9 cellular contexts compared by ENCODE assay signal in the genomic region with DNA sequence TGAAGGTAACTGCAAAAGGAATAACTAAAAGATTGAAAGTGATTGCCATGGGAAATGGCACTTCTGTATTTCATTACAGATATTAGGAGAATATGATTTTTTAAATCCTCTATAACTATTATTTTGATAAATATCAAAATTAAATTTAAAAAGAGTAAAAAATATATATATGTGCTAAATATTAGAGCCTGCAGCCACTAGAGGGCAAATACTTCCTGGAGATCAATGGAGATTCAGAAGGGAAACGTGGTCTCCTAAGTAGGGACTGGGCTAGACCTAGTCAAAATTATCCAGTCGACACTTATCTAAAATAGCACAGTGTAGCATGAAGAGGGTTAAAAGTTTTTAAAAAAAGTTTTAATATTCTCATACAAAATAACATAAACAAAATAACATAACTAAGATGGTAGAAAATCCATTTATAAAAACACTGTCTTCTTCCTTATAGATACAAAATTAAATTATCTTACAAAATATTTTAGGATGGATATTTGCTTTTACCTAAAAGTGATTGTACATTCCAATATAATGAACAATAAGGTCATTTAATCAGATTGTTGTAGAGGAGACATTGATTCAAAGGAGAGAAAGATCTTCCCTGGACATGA.
A peak's percentile ranks its signal among the peaks of the same experiment; 100 is the strongest.
DNase-seq lines count a peak whose midpoint lies in the region; ATAC-seq and TF ChIP-seq lines count a peak whose summit lies in the region.
"Had no signal": no experiment of that assay in that cellular context is flagged by ENCODE, and none has a peak within 500 bp of the region (broad histone marks: within the 10 kb centered on the region; RNA-seq: fewer than 3 reads in every experiment).

No MANE protein-coding gene starts in this region.

- H3K9me3 ChIP-seq in adipocyte (ENCODE audit: control insufficient read depth, low read length) (no peaks in the 10 kb centered on the region), right lobe of liver (no peaks in the 10 kb centered on the region)

- WGBS in right lobe of liver (ENCODE audit: insufficient coverage, low coverage, low lambda C conversion rate, missing lambda C conversion rate): 15% methylated on average over 2 of the region's 2 CpGs

- CTCF ChIA-PET in activated CD4-positive, alpha-beta memory T cell treated with anti-CD3 and anti-CD28 coated beads, Interleukin-2, amount 10 ng/mL, durations not matched to agents 7 days and 5 days (lab: Charles Lee): no interaction called here

- H3K9me3 Mint-ChIP-seq in T-helper 2 cell treated with Interferon-gamma antibody and Interleukin-4, amounts not matched to agents 5 μg/mL and 100 μg/mL, for 36 hours: no peaks in the 10 kb centered on the region
- no peaks in the 10 kb centered on the region for H3K9me3 Mint-ChIP-seq in activated CD4-positive, alpha-beta memory T cell treated with anti-CD3 and anti-CD28 coated beads, Interleukin-2, amount 10 ng/mL, durations not matched to agents 7 days and 5 days
- H3K9me3 Mint-ChIP-seq: central memory CD8-positive, alpha-beta T cell had no signal

- H3K27me3 ChIP-seq in adipocyte (replicated peaks; ENCODE audit: control insufficient read depth, insufficient read depth, low read length): no peaks in the 10 kb centered on the region
- H3K27me3 ChIP-seq in right lobe of liver: no peaks in the 10 kb centered on the region

- POLR2A ChIA-PET in activated CD4-positive, alpha-beta memory T cell treated with anti-CD3 and anti-CD28 coated beads, Interleukin-2, amount 10 ng/mL, durations not matched to agents 7 days and 5 days (lab: Charles Lee): no interaction called here

- H3K4me3 Mint-ChIP-seq in T-helper 2 cell treated with Interferon-gamma antibody and Interleukin-4, amounts not matched to agents 5 μg/mL and 100 μg/mL, for 36 hours: no peak overlapping the region
- no peak overlapping the region for H3K4me3 Mint-ChIP-seq in activated CD4-positive, alpha-beta memory T cell treated with anti-CD3 and anti-CD28 coated beads, Interleukin-2, amount 10 ng/mL, durations not matched to agents 7 days and 5 days
- H3K4me3 Mint-ChIP-seq: central memory CD8-positive, alpha-beta T cell had no signal

- H3K4me1 Mint-ChIP-seq in T-helper 2 cell treated with Interferon-gamma antibody and Interleukin-4, amounts not matched to agents 5 μg/mL and 100 μg/mL, for 36 hours (ENCODE audit: low read depth): no peaks in the 10 kb centered on the region
- no peaks in the 10 kb centered on the region for H3K4me1 Mint-ChIP-seq in activated CD4-positive, alpha-beta memory T cell treated with anti-CD3 and anti-CD28 coated beads, Interleukin-2, amount 10 ng/mL, durations not matched to agents 7 days and 5 days
- H3K4me1 Mint-ChIP-seq: central memory CD8-positive, alpha-beta T cell had no signal

- DNase-seq in EH (ENCODE audit: low read depth) (peak; percentile 20), adipocyte (ENCODE audit: low read depth) (peak; percentile 64), right lobe of liver (no peak), NCI-H2029 treated with DMSO at 0.1 percent for 48 hours (lab: John Stamatoyannopoulos, UW) (no peak)
- no peak for DNase-seq in T-helper 2 cell treated with Interferon-gamma antibody and Interleukin-4, amounts not matched to agents 5 μg/mL and 100 μg/mL, for 36 hours (ENCODE audit: low spot score)
- DNase-seq in activated CD4-positive, alpha-beta memory T cell treated with anti-CD3 and anti-CD28 coated beads, Interleukin-2, amount 10 ng/mL, durations not matched to agents 7 days and 5 days: no peak

- H3K36me3 Mint-ChIP-seq in T-helper 2 cell treated with Interferon-gamma antibody and Interleukin-4, amounts not matched to agents 5 μg/mL and 100 μg/mL, for 36 hours (ENCODE audit: low read depth): no peaks in the 10 kb centered on the region
- no peaks in the 10 kb centered on the region for H3K36me3 Mint-ChIP-seq in activated CD4-positive, alpha-beta memory T cell treated with anti-CD3 and anti-CD28 coated beads, Interleukin-2, amount 10 ng/mL, durations not matched to agents 7 days and 5 days (ENCODE audit: low read depth)

- H3K27ac ChIP-seq in right lobe of liver: no peak overlapping the region

- intact Hi-C loops in right lobe of liver (cut with DNase I): no loop called here

- H3K27me3 Mint-ChIP-seq in T-helper 2 cell treated with Interferon-gamma antibody and Interleukin-4, amounts not matched to agents 5 μg/mL and 100 μg/mL, for 36 hours (ENCODE audit: low read depth): peaks cover 2% of the 10 kb centered on the region
- H3K27me3 Mint-ChIP-seq in activated CD4-positive, alpha-beta memory T cell treated with anti-CD3 and anti-CD28 coated beads, Interleukin-2, amount 10 ng/mL, durations not matched to agents 7 days and 5 days: no peaks in the 10 kb centered on the region

- TF ChIP-seq CTCF in right lobe of liver (IDR thresholded peaks at IDR 0.05): peak; percentile 35 to 57 (median 50)

- H3K36me3 ChIP-seq in adipocyte (ENCODE audit: control insufficient read depth, insufficient read depth, low read length, severe bottlenecking) (no peaks in the 10 kb centered on the region), right lobe of liver (no peaks in the 10 kb centered on the region)

- no peak overlapping the region for H3K9ac ChIP-seq in adipocyte (ENCODE audit: low read length)

- no peak overlapping the region for H3K27ac Mint-ChIP-seq in T-helper 2 cell treated with Interferon-gamma antibody and Interleukin-4, amounts not matched to agents 5 μg/mL and 100 μg/mL, for 36 hours
- H3K27ac Mint-ChIP-seq in activated CD4-positive, alpha-beta memory T cell treated with anti-CD3 and anti-CD28 coated beads, Interleukin-2, amount 10 ng/mL, durations not matched to agents 7 days and 5 days: no peak overlapping the region

- TF ChIP-seq POLR2A in right lobe of liver (IDR thresholded peaks at IDR 0.05): no peak

- peak; percentile 54 for ATAC-seq in HG03066 (IDR thresholded peaks at IDR 0.05; ENCODE audit: low read depth, unreplicated experiment)
- peak; percentile 35 to 60 (median 44) for ATAC-seq in right lobe of liver
- no peak for ATAC-seq in GM19455 (IDR thresholded peaks at IDR 0.05; ENCODE audit: unreplicated experiment)

- H3K4me1 ChIP-seq in adipocyte (ENCODE audit: control insufficient read depth, insufficient read depth, low read length) (peaks cover 11% of the 10 kb centered on the region), right lobe of liver (no peaks in the 10 kb centered on the region)

- no peak overlapping the region for H3K4me3 ChIP-seq in adipocyte (ENCODE audit: low read length)
- H3K4me3 ChIP-seq in right lobe of liver: no peak overlapping the region

Comparison
In these comparisons a context has a peak if more than half of its experiments do, and no peak if none do; other contexts are left out.
1. DNase-seq: peak in EH (single experiment) and adipocyte (single experiment); none in right lobe of liver (0 of 3), T-helper 2 cell treated with Interferon-gamma antibody and Interleukin-4, amounts not matched to agents 5 μg/mL and 100 μg/mL, for 36 hours (single experiment), NCI-H2029 treated with DMSO at 0.1 percent for 48 hours (single experiment) and activated CD4-positive, alpha-beta memory T cell treated with anti-CD3 and anti-CD28 coated beads, Interleukin-2, amount 10 ng/mL, durations not matched to agents 7 days and 5 days (single experiment).